Comparison of ENCODE assay signal across 8 cellular contexts in the genomic region with DNA sequence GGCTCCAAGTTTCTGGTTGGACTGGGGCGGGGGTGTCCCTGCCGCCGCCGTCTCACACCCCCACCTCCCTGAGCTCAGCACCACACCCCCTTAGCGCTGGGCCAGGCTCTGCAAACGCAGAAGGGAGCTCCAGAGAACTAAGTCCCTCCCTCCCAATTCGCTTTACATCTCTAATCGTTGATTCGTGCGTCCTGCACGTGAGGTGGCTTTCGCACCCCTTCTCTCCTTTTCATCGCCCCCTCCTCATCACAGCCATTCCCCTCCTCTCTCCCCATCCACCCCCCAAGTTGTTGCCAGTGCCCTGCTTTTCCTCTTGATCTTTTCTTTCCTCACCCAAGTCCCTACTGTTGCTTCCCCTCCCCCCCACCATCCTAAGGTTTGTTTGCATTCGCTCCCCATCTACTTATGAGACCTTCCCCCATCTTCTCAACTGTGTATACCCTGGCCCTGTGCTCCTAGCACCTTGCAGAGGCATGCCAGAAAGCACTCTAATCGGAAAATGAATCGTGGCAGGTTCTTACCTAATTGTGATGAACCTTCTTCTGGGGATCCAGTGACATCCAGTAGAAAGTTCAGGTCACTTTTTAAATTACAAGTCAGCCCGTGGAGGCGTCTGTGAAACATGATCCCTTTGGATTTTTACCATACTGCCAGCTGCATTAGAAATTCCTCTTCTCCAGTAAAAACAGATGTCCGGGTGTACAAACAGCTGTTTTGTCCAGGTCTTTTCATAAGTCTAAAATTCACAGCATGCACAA. TPM values are rescaled to one million over a fixed set of nuclear protein-coding genes. Genes with fewer than 3 reads are reported as not detected.
DNase-seq lines count a peak whose midpoint lies in the region; ATAC-seq and TF ChIP-seq lines count a peak whose summit lies in the region.

No MANE protein-coding gene starts in this region.

- H3K36me3 Mint-ChIP-seq in CD4-positive, alpha-beta T cell (ENCODE audit: low read depth) = peaks cover 24% of the 10 kb centered on the region
- H3K36me3 Mint-ChIP-seq in central memory CD8-positive, alpha-beta T cell (ENCODE audit: insufficient read depth) = peaks cover 14% of the 10 kb centered on the region
- H3K36me3 Mint-ChIP-seq in type B pancreatic cell = no peaks in the 10 kb centered on the region

- DNase-seq in CD4-positive, alpha-beta T cell = no peak
- peak; percentile 98 for DNase-seq in NOMO-1 treated with dmso at 0.1 percent for 144 hours (lab: John Stamatoyannopoulos, UW; ENCODE audit: unreplicated experiment)
- DNase-seq in central memory CD8-positive, alpha-beta T cell (ENCODE audit: low spot score in 2 of 2) = no peak
- DNase-seq in lung (ENCODE audit: low spot score) = peak; percentile 34
- no peak for DNase-seq in type B pancreatic cell (ENCODE audit: extremely low spot score, unreplicated experiment)
- DNase-seq in GM13977 (ENCODE audit: low spot score) = no peak

- peak; percentile 75 for ATAC-seq in CD4-positive, alpha-beta T cell (ENCODE audit: poor library complexity)
- ATAC-seq in HG03354 (IDR thresholded peaks at IDR 0.05; ENCODE audit: poor library complexity, severe bottlenecking, unreplicated experiment) (peak; percentile 31), lung (ENCODE audit: insufficient read depth, low FRiP score) (no peak), HG03045 (IDR thresholded peaks at IDR 0.05; ENCODE audit: unreplicated experiment) (no peak)
- ATAC-seq in central memory CD8-positive, alpha-beta T cell (replicated peaks; ENCODE audit: extremely low read depth, poor library complexity, severe bottlenecking) = peak; percentile 81

- H3K4me1 ChIP-seq in lung (ENCODE audit: control insufficient read depth in 2 of 2, insufficient read depth in 2 of 2, low read length in 2 of 2) = peaks cover 2 to 4% of the 10 kb centered on the region in 2 donors

- peak overlapping the region; percentile 33 for H3K4me3 ChIP-seq in lung

- 6 to 7% methylated on average over 19 of the region's 19 CpGs for WGBS in lung, 2 donors

- no peaks in the 10 kb centered on the region for H3K36me3 ChIP-seq in lung (ENCODE audit: control insufficient read depth in 2 of 2, insufficient read depth in 2 of 2, low read length in 2 of 2)

- CTCF ChIA-PET in CD4-positive, alpha-beta T cell (lab: Charles Lee) = interaction anchor here (0.6 to 3.2 kb wide), 2 partner anchors 12 to 406 kb away, joined by 3 to 11 read pairs; no protein-coding TSS in a partner anchor

- no peaks in the 10 kb centered on the region for H3K27me3 ChIP-seq in CD4-positive, alpha-beta T cell (ENCODE audit: control insufficient read depth, insufficient read depth, low read length)
- no peaks in the 10 kb centered on the region for H3K27me3 ChIP-seq in lung (ENCODE audit: control insufficient read depth, insufficient read depth)

- in situ Hi-C loops in GM13977 (cut with MboI; ENCODE audit: low pct_unique_long_range_greater_than_20kb, low sequenced_read_pairs, unreplicated experiment) = no loop called here

- H3K4me1 Mint-ChIP-seq in CD4-positive, alpha-beta T cell (ENCODE audit: low read depth) = peaks cover 78% of the 10 kb centered on the region
- peaks cover 51% of the 10 kb centered on the region for H3K4me1 Mint-ChIP-seq in central memory CD8-positive, alpha-beta T cell
- H3K4me1 Mint-ChIP-seq in type B pancreatic cell (ENCODE audit: unreplicated experiment) = peaks cover 58% of the 10 kb centered on the region

- H3K9me3 Mint-ChIP-seq in CD4-positive, alpha-beta T cell = no peaks in the 10 kb centered on the region
- no peaks in the 10 kb centered on the region for H3K9me3 Mint-ChIP-seq in central memory CD8-positive, alpha-beta T cell
- no peaks in the 10 kb centered on the region for H3K9me3 Mint-ChIP-seq in type B pancreatic cell

- H3K27ac Mint-ChIP-seq in CD4-positive, alpha-beta T cell = peak overlapping the region; percentile 95
- H3K27ac Mint-ChIP-seq in central memory CD8-positive, alpha-beta T cell (ENCODE audit: low read depth) = peak overlapping the region; percentile 97
- H3K27ac Mint-ChIP-seq in type B pancreatic cell = peak overlapping the region; percentile 83

- no peak for TF ChIP-seq CTCF in CD4-positive, alpha-beta T cell (IDR thresholded peaks at IDR 0.05)
- TF ChIP-seq CTCF in lung (IDR thresholded peaks at IDR 0.05; ENCODE audit: control extremely low read depth, extremely low read depth) (no peak), type B pancreatic cell (conservative IDR thresholded peaks at IDR 0.05) (no peak), GM13977 (IDR thresholded peaks at IDR 0.05; ENCODE audit: extremely low read depth, insufficient read depth, missing control alignments) (no peak)

- peak overlapping the region; percentile 99 for H3K4me3 Mint-ChIP-seq in CD4-positive, alpha-beta T cell
- peak overlapping the region; percentile 91 for H3K4me3 Mint-ChIP-seq in central memory CD8-positive, alpha-beta T cell
- peak overlapping the region; percentile 95 for H3K4me3 Mint-ChIP-seq in type B pancreatic cell

- H3K27me3 Mint-ChIP-seq in CD4-positive, alpha-beta T cell = no peaks in the 10 kb centered on the region
- H3K27me3 Mint-ChIP-seq in central memory CD8-positive, alpha-beta T cell = no peaks in the 10 kb centered on the region
- no peaks in the 10 kb centered on the region for H3K27me3 Mint-ChIP-seq in type B pancreatic cell

- intact Hi-C loops in CD4-positive, alpha-beta T cell (cut with DNase I, micrococcal nuclease) = loop anchor here (1.0 to 10.0 kb wide), 7 partner anchors 11 to 1413 kb away; partner anchors contain the start of genes CDC42EP3 (in 1 of the 2), GPATCH11 (in 1 of the 2), HEATR5B (in 1 of the 2) and SRSF7 (in 1 of the 2)

- POLR2A ChIA-PET in CD4-positive, alpha-beta T cell (lab: Charles Lee) = interaction anchor here (0.6 to 2.9 kb wide), 7 partner anchors 10 to 1411 kb away, joined by 3 to 20 read pairs (median 4); partner anchors contain the start of genes RMDN2, SRSF7 and STRN

- H3K27ac ChIP-seq in CD4-positive, alpha-beta T cell (ENCODE audit: low read depth, low read length) = peak overlapping the region; percentile 27
- peak overlapping the region in 1 of 2 donors; percentile 78 for H3K27ac ChIP-seq in lung (ENCODE audit: low read depth in 1 of 2, low read length in 1 of 2)

- H3K9me3 ChIP-seq in CD4-positive, alpha-beta T cell (ENCODE audit: control insufficient read depth, low read length) = no peaks in the 10 kb centered on the region
- no peaks in the 10 kb centered on the region for H3K9me3 ChIP-seq in lung (ENCODE audit: control insufficient read depth in 2 of 2, insufficient read depth in 1 of 2, low read length in 1 of 2)

RNA-seq across cellular contexts. Expression of gene ATL2, which starts 0.6 kb away (rescaled TPM):
- total RNA-seq in CD4-positive, alpha-beta T cell = 10 to 100 TPM; 85.5 to 91.7 TPM
- total RNA-seq in lung = 100 to 1,000 TPM in 1 of 2 donors, 10 to 100 TPM in 1; 53.1 to 171 TPM
- 10 to 100 TPM; 23.4 to 27.3 TPM for polyA plus RNA-seq in lung
- total RNA-seq in type B pancreatic cell (ENCODE audit: low replicate concordance) = 56.4 and 62.6 TPM in 2 replicates

Comparison
In these comparisons a context has a peak if more than half of its experiments do, and no peak if none do; other contexts are left out.
1. ATAC-seq: peak in CD4-positive, alpha-beta T cell (single experiment), HG03354 (single experiment) and central memory CD8-positive, alpha-beta T cell (single experiment); none in lung (single experiment) and HG03045 (single experiment).
2. DNase-seq: peak in NOMO-1 treated with dmso at 0.1 percent for 144 hours (single experiment) and lung (single experiment); none in CD4-positive, alpha-beta T cell (0 of 10), central memory CD8-positive, alpha-beta T cell (0 of 2), type B pancreatic cell (single experiment) and GM13977 (single experiment).
3. Peak in every context shown above with its lines, with median percentiles within 50 percentile points of each other: H3K27ac Mint-ChIP-seq and H3K4me3 Mint-ChIP-seq.